In the genomic region with DNA sequence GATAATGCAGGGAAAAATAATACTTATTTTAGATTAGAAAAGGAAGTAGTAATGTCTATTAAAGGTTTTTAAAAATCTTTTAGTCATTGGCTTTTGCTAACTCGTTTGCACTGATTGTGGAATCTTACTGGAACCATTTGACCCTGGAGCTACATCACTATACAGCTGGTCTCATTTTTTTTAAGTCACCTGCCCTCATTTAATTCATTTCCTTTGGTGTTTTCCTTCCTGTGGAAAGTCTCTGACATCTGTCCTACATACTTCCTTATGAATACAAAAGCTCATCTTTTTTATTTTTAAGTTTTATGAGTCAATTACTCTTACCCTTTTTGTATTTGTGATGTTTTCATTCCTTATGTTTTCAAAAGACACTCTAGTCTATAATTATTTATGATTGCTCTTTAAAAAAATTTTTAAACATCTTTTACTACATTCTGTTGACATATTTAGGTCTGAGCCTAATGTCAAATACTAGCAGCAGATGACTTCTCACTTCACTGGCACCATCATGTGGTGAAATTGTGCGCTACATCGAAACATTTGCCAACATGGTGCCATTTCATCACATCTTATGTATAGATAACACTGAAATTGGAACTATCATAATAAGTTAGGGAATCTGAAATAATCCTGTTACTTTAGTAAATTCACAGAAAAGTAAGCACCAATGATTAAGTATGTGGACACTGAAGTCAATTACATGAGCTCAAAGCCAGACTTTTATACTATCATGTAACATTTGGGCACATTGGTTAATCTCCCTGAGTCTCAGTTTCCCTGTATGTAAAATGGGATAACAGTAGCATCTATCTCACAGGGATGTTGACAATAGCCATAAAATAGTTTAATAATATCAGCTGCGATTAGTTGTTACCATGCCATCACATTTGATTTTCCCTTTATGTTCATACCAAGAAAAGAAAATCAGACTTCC, we compare ENCODE assay signal across 8 cellular contexts. TPM values are rescaled to one million over a fixed set of nuclear protein-coding genes. Genes with fewer than 3 reads are reported as not detected.
DNase-seq lines count a peak whose midpoint lies in the region; ATAC-seq, FAIRE-seq and TF ChIP-seq lines count a peak whose summit lies in the region.

No MANE protein-coding gene starts in this region.

- H3K4me2 ChIP-seq in KMS-11 (no peak overlapping the region), SU-DHL-6 (ENCODE audit: low read depth, low read length, poor library complexity, severe bottlenecking) (no peak overlapping the region)

- H2AFZ ChIP-seq in KMS-11 (ENCODE audit: low read depth): no peak overlapping the region
- H2AFZ ChIP-seq in SU-DHL-6 (ENCODE audit: low read depth, low read length, severe bottlenecking): no peak overlapping the region

- peaks cover 5% of the 10 kb centered on the region for H3K27me3 Mint-ChIP-seq in Caco-2 (ENCODE audit: insufficient read depth, unreplicated experiment)

- DNase-seq in Caco-2: peak; percentile 50 to 65
- peak; percentile 89 for DNase-seq in adipocyte (ENCODE audit: low read depth)
- no peak for DNase-seq in left ventricle myocardium superior
- peak; percentile 75 for DNase-seq in small intestine
- no peak for DNase-seq in GM19240 (ENCODE audit: insufficient read length, low spot score)

- no peaks in the 10 kb centered on the region for H3K36me3 Mint-ChIP-seq in Caco-2 (ENCODE audit: insufficient read depth, unreplicated experiment)

- H3K36me3 ChIP-seq in Caco-2 (ENCODE audit: control insufficient read depth, insufficient read depth, low read length): no peaks in the 10 kb centered on the region
- H3K36me3 ChIP-seq in KMS-11 (ENCODE audit: insufficient read depth): no peaks in the 10 kb centered on the region
- no peaks in the 10 kb centered on the region for H3K36me3 ChIP-seq in SU-DHL-6 (ENCODE audit: low read length)
- H3K36me3 ChIP-seq in adipocyte (ENCODE audit: control insufficient read depth, insufficient read depth, low read length, severe bottlenecking): no peaks in the 10 kb centered on the region
- no peaks in the 10 kb centered on the region for H3K36me3 ChIP-seq in small intestine (ENCODE audit: control insufficient read depth in 2 of 2, insufficient read depth in 2 of 2, low read length in 2 of 2)

- no peaks in the 10 kb centered on the region for H3K9me3 Mint-ChIP-seq in Caco-2 (ENCODE audit: unreplicated experiment)

- ATAC-seq in GM19452 (IDR thresholded peaks at IDR 0.05; ENCODE audit: unreplicated experiment) (peak; percentile 54), left ventricle myocardium superior (peak; percentile 44)

- no peak overlapping the region for H3K4me3 Mint-ChIP-seq in Caco-2 (ENCODE audit: unreplicated experiment)

- peak; percentile 10 for FAIRE-seq in small intestine (lab: Jason Lieb, UNC)

- CTCF ChIA-PET in Caco-2 (lab: Charles Lee): interaction anchor here (0.5 to 0.9 kb wide), 4 partner anchors 375 to 455 kb away, joined by 3 to 5 read pairs (median 4); no protein-coding TSS in a partner anchor

- intact Hi-C loops in Caco-2 (cut with micrococcal nuclease; ENCODE audit: unreplicated experiment): loop anchor here (1.0 to 10.0 kb wide), 2 partner anchors 125 to 375 kb away; partner anchors contain the start of gene SMAD1
- intact Hi-C loops in left ventricle myocardium superior (cut with micrococcal nuclease): loop anchor here (5.0 to 10.0 kb wide), 3 partner anchors 125 to 392 kb away; partner anchors contain the start of gene SMAD1

- H3K79me2 ChIP-seq in KMS-11 (ENCODE audit: insufficient read depth, low read depth) (no peaks in the 10 kb centered on the region), SU-DHL-6 (ENCODE audit: insufficient read depth, low read length) (no peaks in the 10 kb centered on the region)

- no peaks in the 10 kb centered on the region for H3K9me2 ChIP-seq in SU-DHL-6 (replicated peaks; ENCODE audit: insufficient read depth, low read length)

- POLR2A ChIA-PET in Caco-2 (lab: Charles Lee): no interaction called here

- no peaks in the 10 kb centered on the region for H3F3A ChIP-seq in SU-DHL-6 (ENCODE audit: insufficient read depth)

- H3K4me3 ChIP-seq in Caco-2 (ENCODE audit: low read depth, low read length): no peak overlapping the region
- H3K4me3 ChIP-seq in KMS-11 (IDR thresholded peaks at IDR 0.05; ENCODE audit: insufficient read depth, low read depth, low read length): no peak overlapping the region
- no peak overlapping the region for H3K4me3 ChIP-seq in SU-DHL-6 (ENCODE audit: insufficient read depth, low read length, poor library complexity, severe bottlenecking)
- no peak overlapping the region for H3K4me3 ChIP-seq in adipocyte (ENCODE audit: low read length)
- no peak overlapping the region for H3K4me3 ChIP-seq in small intestine (ENCODE audit: low read depth in 1 of 2, low read length in 2 of 2)

- 49 to 66% (median 54%) methylated on average over 4 of the region's 4 CpGs for WGBS in small intestine, 3 donors

- no TSS peak for BruUV-seq in Caco-2 (replicated peaks; lab: Mats Ljungman, UMichigan)

- no peaks in the 10 kb centered on the region for H3K27me3 ChIP-seq in Caco-2 (replicated peaks; ENCODE audit: control insufficient read depth, insufficient read depth, low read length)
- no peaks in the 10 kb centered on the region for H3K27me3 ChIP-seq in KMS-11 (ENCODE audit: insufficient read depth, low read depth)
- no peaks in the 10 kb centered on the region for H3K27me3 ChIP-seq in SU-DHL-6 (ENCODE audit: low read length)
- no peaks in the 10 kb centered on the region for H3K27me3 ChIP-seq in adipocyte (replicated peaks; ENCODE audit: control insufficient read depth, insufficient read depth, low read length)
- no peaks in the 10 kb centered on the region for H3K27me3 ChIP-seq in small intestine (ENCODE audit: control insufficient read depth in 2 of 2, insufficient read depth in 2 of 2, low read length in 2 of 2)

- H3K4me1 Mint-ChIP-seq in Caco-2 (ENCODE audit: low read depth, unreplicated experiment): no peaks in the 10 kb centered on the region

- no peaks in the 10 kb centered on the region for H3K4me1 ChIP-seq in Caco-2
- no peaks in the 10 kb centered on the region for H3K4me1 ChIP-seq in KMS-11 (ENCODE audit: low read depth, poor library complexity, severe bottlenecking)
- H3K4me1 ChIP-seq in adipocyte (ENCODE audit: control insufficient read depth, insufficient read depth, low read length): no peaks in the 10 kb centered on the region
- H3K4me1 ChIP-seq in small intestine (ENCODE audit: control insufficient read depth in 2 of 2, insufficient read depth in 1 of 2, low read depth in 1 of 2, low read length in 1 of 2): no peaks in the 10 kb centered on the region

- H3K9ac ChIP-seq in KMS-11 (no peak overlapping the region), SU-DHL-6 (ENCODE audit: low read length) (no peak overlapping the region), adipocyte (ENCODE audit: low read length) (no peak overlapping the region)

- peak in 1 of 2 experiments; percentile 61 for TF ChIP-seq CTCF in Caco-2 (IDR thresholded peaks at IDR 0.05; ENCODE audit: insufficient read depth in 1 of 2, low read depth in 1 of 2, low read length in 1 of 2, severe bottlenecking in 1 of 2, unreplicated experiment in 1 of 2)
- TF ChIP-seq CTCF in KMS-11 (conservative IDR thresholded peaks at IDR 0.05; ENCODE audit: low read depth, low read length): peak; percentile 91
- TF ChIP-seq CTCF in SU-DHL-6 (IDR thresholded peaks at IDR 0.05; ENCODE audit: insufficient read depth, low read length, poor library complexity, severe bottlenecking): peak; percentile 90

- no peak overlapping the region for H3K27ac Mint-ChIP-seq in Caco-2 (ENCODE audit: unreplicated experiment)

- H4K20me1 ChIP-seq in KMS-11 (ENCODE audit: insufficient read depth): no peaks in the 10 kb centered on the region
- H4K20me1 ChIP-seq in SU-DHL-6 (ENCODE audit: low read depth, low read length): no peaks in the 10 kb centered on the region

- H3K27ac ChIP-seq in KMS-11 (no peak overlapping the region), SU-DHL-6 (ENCODE audit: low read depth, low read length) (no peak overlapping the region), small intestine (ENCODE audit: low read depth in 1 of 2, low read length in 1 of 2) (no peak overlapping the region)

- H3K9me3 ChIP-seq in Caco-2: no peaks in the 10 kb centered on the region
- H3K9me3 ChIP-seq in SU-DHL-6 (ENCODE audit: insufficient read depth, low read length): no peaks in the 10 kb centered on the region
- peaks cover 12% of the 10 kb centered on the region for H3K9me3 ChIP-seq in adipocyte (ENCODE audit: control insufficient read depth, low read length)
- no peaks in the 10 kb centered on the region for H3K9me3 ChIP-seq in small intestine (ENCODE audit: control insufficient read depth, low read depth)

RNA-seq across cellular contexts. Expression of gene MMAA, which starts 9.4 kb away (rescaled TPM):
- total RNA-seq in Caco-2 (2022) (1.7 and 3.3 TPM in 2 replicates), left ventricle myocardium superior (8.6 TPM)
- polyA plus RNA-seq in small intestine: 10 to 100 TPM; 11.9 to 18.3 (median 14.6) TPM

Comparison
In these comparisons a context has a peak if more than half of its experiments do, and no peak if none do; other contexts are left out.
1. DNase-seq: peak in Caco-2 (2 of 2), adipocyte (single experiment) and small intestine (single experiment); none in left ventricle myocardium superior (single experiment) and GM19240 (single experiment).